1 cellular context compared by ENCODE assay signal in genomic region chr16:89729863-89730574, GRCh38.
TF ChIP-seq lines count a peak whose summit lies in the region.

No MANE protein-coding gene starts in this region.

TF ChIP-seq in H1, 55 proteins besides CTCF, POLR2A, EP300 and RAD21:
- TF ChIP-seq NANOG (IDR thresholded peaks at IDR 0.05; ENCODE audit: insufficient read depth, low read depth, low read length, poor library complexity, severe bottlenecking) (no peak), TAF1 (IDR thresholded peaks at IDR 0.05; ENCODE audit: low read depth, low read length) (0 out of 2 replicates have a peak, but pooled peaks have one; percentile 29)
